In genomic region chr17:29526322-29526721, GRCh38 we compare ENCODE assay signal across 19 cellular contexts. TPM values are rescaled to one million over a fixed set of nuclear protein-coding genes. Genes with fewer than 3 reads are reported as not detected.
A peak's percentile ranks its signal among the peaks of the same experiment; 100 is the strongest.
DNase-seq lines count a peak whose midpoint lies in the region; TF ChIP-seq lines count a peak whose summit lies in the region.
"Had no signal": no experiment of that assay in that cellular context is flagged by ENCODE, and none has a peak within 500 bp of the region (broad histone marks: within the 10 kb centered on the region; RNA-seq: fewer than 3 reads in every experiment).

No MANE protein-coding gene starts in this region.

- no peak overlapping the region for H3K27ac Mint-ChIP-seq in endodermal cell
- no peak overlapping the region for H3K27ac Mint-ChIP-seq in endothelial cell (ENCODE audit: unreplicated experiment)
- H3K27ac Mint-ChIP-seq: H9 had no signal

- H3K9ac ChIP-seq in mesendoderm (ENCODE audit: low read length) (no peak overlapping the region), endodermal cell (ENCODE audit: extremely low read depth, low read length, poor library complexity, severe bottlenecking) (no peak overlapping the region)
- H3K9ac ChIP-seq: BLaER1 treated with 17β-estradiol and CSF1 and Interleukin-3, amounts not matched to agents 10 nM and 100 nM had no signal

- H3K79me1 ChIP-seq in mesendoderm (ENCODE audit: low read length), result no peaks in the 10 kb centered on the region

- no peak overlapping the region for H3K56ac ChIP-seq in mesendoderm (ENCODE audit: low read length)

- H3K27me3 Mint-ChIP-seq in endodermal cell (ENCODE audit: insufficient read depth) (no peaks in the 10 kb centered on the region), endothelial cell (ENCODE audit: unreplicated experiment) (peaks cover 3% of the 10 kb centered on the region)
- H3K27me3 Mint-ChIP-seq: CD8-positive, alpha-beta memory T cell had no signal

- H2BK120ac ChIP-seq in mesendoderm (ENCODE audit: low read depth, low read length), result no peak overlapping the region

- no peaks in the 10 kb centered on the region for H3K9me3 ChIP-seq in MG63
- H3K9me3 ChIP-seq in endodermal cell (ENCODE audit: control insufficient read depth, low read length), result peaks cover 9% of the 10 kb centered on the region

- no peak overlapping the region for H2AK5ac ChIP-seq in mesendoderm (ENCODE audit: low read length)

- H2BK5ac ChIP-seq in mesendoderm (ENCODE audit: low read length), result no peak overlapping the region

- no peak overlapping the region for H4K5ac ChIP-seq in mesendoderm (ENCODE audit: low read length)

- no peak overlapping the region for H3K4me2 ChIP-seq in mesendoderm (ENCODE audit: low read length)
- H3K4me2 ChIP-seq: BLaER1 treated with 17β-estradiol and CSF1 and Interleukin-3, amounts not matched to agents 10 nM and 100 nM had no signal

- H3K4me3 Mint-ChIP-seq in endodermal cell (no peak overlapping the region), endothelial cell (ENCODE audit: unreplicated experiment) (no peak overlapping the region)
- H3K4me3 Mint-ChIP-seq: CD8-positive, alpha-beta memory T cell; H9 had no signal

- no peak for TF ChIP-seq CTCF in epithelial cell of esophagus (IDR thresholded peaks at IDR 0.05; ENCODE audit: insufficient read depth, low read depth, low read length, missing control alignments)
- no peak for TF ChIP-seq CTCF in endodermal cell (conservative IDR thresholded peaks at IDR 0.05)
- no peak for TF ChIP-seq CTCF in endothelial cell (IDR thresholded peaks at IDR 0.05; ENCODE audit: unreplicated experiment)

- H3K4me1 ChIP-seq in mesendoderm (ENCODE audit: control insufficient read depth, low read depth, low read length) (no peaks in the 10 kb centered on the region), endodermal cell (ENCODE audit: control insufficient read depth, insufficient read depth, low read length) (no peaks in the 10 kb centered on the region)
- H3K4me1 ChIP-seq: BLaER1 treated with 17β-estradiol and CSF1 and Interleukin-3, amounts not matched to agents 10 nM and 100 nM had no signal

- H3K27me3 ChIP-seq in MG63 (no peaks in the 10 kb centered on the region), mesendoderm (ENCODE audit: insufficient read depth, low read length, poor library complexity) (no peaks in the 10 kb centered on the region), endodermal cell (ENCODE audit: control insufficient read depth, insufficient read depth, low read length, poor library complexity, severe bottlenecking) (no peaks in the 10 kb centered on the region)
- H3K27me3 ChIP-seq: BLaER1 treated with 17β-estradiol and CSF1 and Interleukin-3, amounts not matched to agents 10 nM and 100 nM had no signal

- H3K4me1 Mint-ChIP-seq in endodermal cell, result no peaks in the 10 kb centered on the region
- no peaks in the 10 kb centered on the region for H3K4me1 Mint-ChIP-seq in endothelial cell (ENCODE audit: unreplicated experiment)
- H3K4me1 Mint-ChIP-seq: CD8-positive, alpha-beta memory T cell; H9 had no signal

- WGBS in mesendoderm (ENCODE audit: extremely low coverage, insufficient coverage, low lambda C conversion rate), result no CpG with 5 or more reads among the region's 3 CpGs
- WGBS in endodermal cell (ENCODE audit: insufficient coverage in 1 of 2, insufficient read length in 1 of 2), 2 experiments, result 92 to 94% methylated on average over 3 of the region's 3 CpGs

- H3K36me3 ChIP-seq in MG63 (peaks cover 58% of the 10 kb centered on the region), mesendoderm (ENCODE audit: control insufficient read depth, insufficient read depth, low read length) (peaks cover 4% of the 10 kb centered on the region), endodermal cell (ENCODE audit: control insufficient read depth, insufficient read depth, low read length) (peaks cover 85% of the 10 kb centered on the region)

- H3K9me3 Mint-ChIP-seq in endodermal cell, result peaks cover 6% of the 10 kb centered on the region
- H3K9me3 Mint-ChIP-seq in endothelial cell (ENCODE audit: unreplicated experiment), result no peaks in the 10 kb centered on the region
- H3K9me3 Mint-ChIP-seq: CD8-positive, alpha-beta memory T cell; H9 had no signal

- no peak overlapping the region for H2BK15ac ChIP-seq in mesendoderm (replicated peaks; ENCODE audit: low read depth)

- no peaks in the 10 kb centered on the region for H3K79me2 ChIP-seq in mesendoderm (ENCODE audit: control insufficient read depth, insufficient read depth, low read length)

- DNase-seq in H4 (ENCODE audit: low spot score), result peak; percentile 7
- DNase-seq in MG63, result peak; percentile 25
- peak; percentile 17 for DNase-seq in epithelial cell of esophagus (ENCODE audit: low read depth)
- peak; percentile 6 for DNase-seq in mesendoderm
- no peak for DNase-seq in endodermal cell
- no peak for DNase-seq in endothelial cell (ENCODE audit: low spot score)
- DNase-seq in globus pallidus (ENCODE audit: low spot score), result no peak
- DNase-seq: CD8-positive, alpha-beta memory T cell; DMS79 treated with DMSO at 0.1 percent for 48 hours; H9; KBM-7; NCI-H1417 treated with DMSO at 0.1 percent for 48 hours; NCI-H187 treated with DMSO at 0.1 percent for 48 hours; NCI-H2227 treated with DMSO at 0.1 percent for 48 hours; NCI-H510A treated with DMSO at 0.1 percent for 48 hours; NCI-H774; OCI-M1; SHP77 had no signal

- H3K36me3 Mint-ChIP-seq in endodermal cell (ENCODE audit: low read depth) (peaks cover 66% of the 10 kb centered on the region), endothelial cell (ENCODE audit: low read depth, unreplicated experiment) (peaks cover 22% of the 10 kb centered on the region)

- no peak overlapping the region for H3K4ac ChIP-seq in mesendoderm (ENCODE audit: low read depth, low read length)

- no peak overlapping the region for H4K8ac ChIP-seq in mesendoderm (ENCODE audit: low read depth, low read length)

- H3K27ac ChIP-seq in mesendoderm (ENCODE audit: low read depth, low read length) (no peak overlapping the region), endodermal cell (ENCODE audit: low read depth, low read length) (no peak overlapping the region)
- H3K27ac ChIP-seq: BLaER1 treated with 17β-estradiol and CSF1 and Interleukin-3, amounts not matched to agents 10 nM and 100 nM had no signal

- no peak overlapping the region for H3K18ac ChIP-seq in mesendoderm (ENCODE audit: low read length)

- H3K4me3 ChIP-seq in MG63 (no peak overlapping the region), epithelial cell of esophagus (ENCODE audit: low read length) (no peak overlapping the region), mesendoderm (ENCODE audit: low read length) (no peak overlapping the region), endodermal cell (ENCODE audit: low read length) (no peak overlapping the region)
- H3K4me3 ChIP-seq: BLaER1 treated with 17β-estradiol and CSF1 and Interleukin-3, amounts not matched to agents 10 nM and 100 nM had no signal

- H3K23ac ChIP-seq in mesendoderm (ENCODE audit: low read length), result no peak overlapping the region

RNA-seq across cellular contexts. Expression of gene ABHD15, which starts 40.5 kb away (rescaled TPM):
- total RNA-seq in H4 (2014; rRNA removed; shearing (Covaris generic)), result 6.2 and 8.6 TPM in 2 replicates
- total RNA-seq in MG63 (2014; rRNA removed; shearing (Covaris generic); ENCODE audit: low replicate concordance), result 7.8 and 8.9 TPM in 2 replicates
- 0.29 TPM for polyA plus RNA-seq in mesendoderm (2013, experiment 1 of 2)
- 0.29 TPM for polyA plus RNA-seq in mesendoderm (2013, experiment 2 of 2)
- 1 to 10 TPM; 1.4 to 2.1 TPM for total RNA-seq in endodermal cell
- polyA plus RNA-seq in endodermal cell (2013, experiment 1 of 2), result 1.9 TPM
- 1.4 TPM for polyA plus RNA-seq in endodermal cell (2013, experiment 2 of 2)
- total RNA-seq in endothelial cell (ENCODE audit: unreplicated experiment), result 1.7 TPM

RNA-seq across cellular contexts. Expression of gene TP53I13, which starts 42.2 kb away (rescaled TPM):
- 16.0 and 23.3 TPM in 2 replicates for total RNA-seq in H4 (2014; rRNA removed; shearing (Covaris generic))
- total RNA-seq in MG63 (2014; rRNA removed; shearing (Covaris generic); ENCODE audit: low replicate concordance), result 28.6 and 48.8 TPM in 2 replicates
- 7.2 TPM for polyA plus RNA-seq in mesendoderm (2013, experiment 1 of 2)
- polyA plus RNA-seq in mesendoderm (2013, experiment 2 of 2), result 7.6 TPM
- total RNA-seq in endodermal cell, result 10 to 100 TPM; 21.7 to 31.0 TPM
- 34.6 TPM for polyA plus RNA-seq in endodermal cell (2013, experiment 1 of 2)
- 33.7 TPM for polyA plus RNA-seq in endodermal cell (2013, experiment 2 of 2)
- 15.7 TPM for total RNA-seq in endothelial cell (ENCODE audit: unreplicated experiment)

Comparison
In these comparisons a context has a peak if more than half of its experiments do, and no peak if none do; other contexts are left out.
1. DNase-seq: peak in H4 (single experiment), MG63 (single experiment), epithelial cell of esophagus (single experiment) and mesendoderm (single experiment); none in endodermal cell (single experiment), endothelial cell (single experiment) and globus pallidus (single experiment).